ENCODE assay signal across 8 cellular contexts in genomic region chr7:135558337-135558767, GRCh38. TPM values are rescaled to one million over a fixed set of nuclear protein-coding genes. Genes with fewer than 3 reads are reported as not detected.
A peak's percentile ranks its signal among the peaks of the same experiment; 100 is the strongest.
DNase-seq lines count a peak whose midpoint lies in the region; ATAC-seq and TF ChIP-seq lines count a peak whose summit lies in the region.

No MANE protein-coding gene starts in this region.

- peak overlapping the region; percentile 96 for H3K4me2 ChIP-seq in osteoblast (ENCODE audit: insufficient read depth, low read length)

- DNase-seq in GF-D8 (lab: John Stamatoyannopoulos, UW) = peak; percentile 65
- peak; percentile 67 for DNase-seq in H7
- peak; percentile 41 to 61 for DNase-seq in SHP77 (lab: John Stamatoyannopoulos, UW)
- peak; percentile 37 for DNase-seq in activated gamma-delta T cell treated with anti-CD3 and anti-CD28 coated beads, Interleukin-2, amount 50 U/mL, for 16 hours (ENCODE audit: low read depth)
- peak; percentile 85 for DNase-seq in osteoblast (ENCODE audit: insufficient read length, low spot score, missing footprints)
- peak; percentile 42 to 49 for DNase-seq in thyroid gland

- TF ChIP-seq CTCF in LNCAP (IDR thresholded peaks at IDR 0.05) (peak; percentile 63), gastroesophageal sphincter (IDR thresholded peaks at IDR 0.05) (peak in 3 of 4 experiments; percentile 34 to 62 (median 47)), osteoblast (IDR thresholded peaks at IDR 0.05; ENCODE audit: extremely low read depth, low read depth, low read length) (peak; percentile 67), thyroid gland (IDR thresholded peaks at IDR 0.05) (peak in 3 of 6 experiments; percentile 36 to 49 (median 45))

- H3K27me3 ChIP-seq in H7 (ENCODE audit: control insufficient read depth, insufficient read depth, low read length) (no peaks in the 10 kb centered on the region), gastroesophageal sphincter (no peaks in the 10 kb centered on the region), osteoblast (ENCODE audit: insufficient read depth, low read length) (no peaks in the 10 kb centered on the region), thyroid gland (no peaks in the 10 kb centered on the region)

- H3K4me3 ChIP-seq in H7 (ENCODE audit: insufficient read depth, low read depth, low read length) (peak overlapping the region; percentile 94), gastroesophageal sphincter (peak overlapping the region; percentile 69 to 99), osteoblast (ENCODE audit: insufficient read depth, low read length) (peak overlapping the region; percentile 95), thyroid gland (replicated peaks in 1 of 3) (peak overlapping the region; percentile 53 to 72 (median 66))

- H3K27ac ChIP-seq in gastroesophageal sphincter = peak overlapping the region; percentile 90 to 98 (median 94)
- H3K27ac ChIP-seq in osteoblast (ENCODE audit: low read depth, low read length) = peak overlapping the region; percentile 98
- peak overlapping the region; percentile 64 to 86 (median 85) for H3K27ac ChIP-seq in thyroid gland

- H2AFZ ChIP-seq in osteoblast (ENCODE audit: low read length) = peak overlapping the region; percentile 100

- H4K20me1 ChIP-seq in osteoblast (ENCODE audit: insufficient read depth, low read length) = peaks cover 3% of the 10 kb centered on the region

- H3K36me3 ChIP-seq in H7 (replicated peaks; ENCODE audit: control insufficient read depth, insufficient read depth, low read length) = no peaks in the 10 kb centered on the region
- no peaks in the 10 kb centered on the region for H3K36me3 ChIP-seq in gastroesophageal sphincter
- no peaks in the 10 kb centered on the region for H3K36me3 ChIP-seq in osteoblast (ENCODE audit: insufficient read depth, low read length)
- no peaks in the 10 kb centered on the region for H3K36me3 ChIP-seq in thyroid gland

- peak; percentile 57 for ATAC-seq in gastroesophageal sphincter

- H3K9me3 ChIP-seq in gastroesophageal sphincter (no peaks in the 10 kb centered on the region), osteoblast (ENCODE audit: low read depth, low read length) (no peaks in the 10 kb centered on the region), thyroid gland (no peaks in the 10 kb centered on the region)

- peaks cover 52% of the 10 kb centered on the region for H3K79me2 ChIP-seq in osteoblast (ENCODE audit: insufficient read depth, low read length)

- TF ChIP-seq POLR2A in gastroesophageal sphincter (IDR thresholded peaks at IDR 0.05) (no peak), thyroid gland (IDR thresholded peaks at IDR 0.05) (no peak)

- intact Hi-C loops in thyroid gland (cut with DNase I) = loop anchor here (5.0 kb wide), 1 partner anchor 276 kb away; no protein-coding TSS in a partner anchor

- no peak for TF ChIP-seq EP300 in gastroesophageal sphincter (IDR thresholded peaks at IDR 0.05)

- 0% methylated on average over 6 to 10 of the region's 16 CpGs for WGBS in gastroesophageal sphincter (ENCODE audit: low coverage in 1 of 2), 2 donors
- WGBS in thyroid gland, 2 donors = 1 to 2% methylated on average over 15 to 16 of the region's 16 CpGs

- H3K4me1 ChIP-seq in gastroesophageal sphincter = peaks cover 0 to 23% (median 12%) of the 10 kb centered on the region in 3 donors
- peaks cover 9% of the 10 kb centered on the region for H3K4me1 ChIP-seq in osteoblast (ENCODE audit: insufficient read depth, low read length)
- H3K4me1 ChIP-seq in thyroid gland = peaks cover 6 to 10% of the 10 kb centered on the region in 2 donors

RNA-seq across cellular contexts. Expression of gene NUP205, which starts 0.6 kb away (rescaled TPM):
- 138 and 150 TPM in 2 replicates for total RNA-seq in H7 (2014; rRNA removed; shearing (Covaris generic))
- 10 to 100 TPM; 28.4 to 38.8 (median 32.4) TPM for total RNA-seq in gastroesophageal sphincter
- 29.5 and 33.7 TPM in 2 replicates for total RNA-seq in osteoblast
- total RNA-seq in thyroid gland = 10 to 100 TPM; 33.1 to 37.1 (median 34.0) TPM

RNA-seq across cellular contexts. Expression of gene CNOT4, which starts 48.5 kb away (rescaled TPM):
- 10.4 and 13.7 TPM in 2 replicates for total RNA-seq in H7 (2014; rRNA removed; shearing (Covaris generic))
- total RNA-seq in gastroesophageal sphincter (10 to 100 TPM; 17.8 to 35.0 (median 26.2) TPM), osteoblast (13.4 and 14.1 TPM in 2 replicates), thyroid gland (10 to 100 TPM; 25.6 to 36.8 (median 29.3) TPM)

Comparison
In these comparisons a context has a peak if more than half of its experiments do, and no peak if none do; other contexts are left out.
1. Peak in every context shown above with its lines: DNase-seq, ATAC-seq, H3K4me3 ChIP-seq and H3K27ac ChIP-seq.